8 cellular contexts compared by ENCODE assay signal in the genomic region with DNA sequence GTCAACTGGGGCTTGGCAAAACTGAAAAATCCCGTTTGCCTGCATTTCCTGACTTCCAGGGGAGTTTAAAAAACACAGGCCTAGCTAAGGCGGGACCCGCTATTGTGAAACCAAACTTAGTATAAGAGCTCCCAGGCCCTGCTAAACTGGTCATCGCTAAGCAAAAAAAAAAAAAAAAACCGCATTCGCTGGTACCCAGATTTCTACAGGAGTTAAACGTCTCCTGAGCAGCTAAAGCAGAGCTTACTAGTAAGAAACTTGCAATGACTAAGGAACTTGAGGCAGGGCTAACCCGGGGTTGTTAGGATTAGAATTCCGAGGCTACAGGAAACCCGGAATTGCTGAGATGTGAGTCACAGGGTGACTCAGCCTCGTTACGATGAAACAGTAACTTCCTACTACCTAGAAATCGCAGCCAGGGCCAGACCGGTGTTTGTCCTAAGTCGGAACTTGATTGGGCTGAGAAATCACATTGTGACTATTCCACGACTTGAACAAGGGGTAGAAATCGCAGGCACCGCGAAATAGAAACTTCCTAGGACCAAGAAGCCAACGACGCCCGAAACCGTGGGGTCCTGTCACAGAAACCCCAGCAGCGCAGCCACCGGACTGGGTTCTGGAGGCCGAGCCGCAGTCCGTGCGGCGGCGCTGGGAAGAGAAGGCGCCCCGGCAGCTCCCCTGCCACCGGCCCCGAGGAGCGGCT.
A peak's percentile ranks its signal among the peaks of the same experiment; 100 is the strongest.
DNase-seq lines count a peak whose midpoint lies in the region; ATAC-seq and TF ChIP-seq lines count a peak whose summit lies in the region.

No MANE protein-coding gene starts in this region.

- peak overlapping the region; percentile 69 for H3K9ac ChIP-seq in OCI-LY3 (ENCODE audit: low read length)

- DNase-seq in AG08396 (ENCODE audit: low spot score) (peak; percentile 96), activated T-cell treated with anti-CD3 and anti-CD28 coated beads for 24 hours (ENCODE audit: low read depth) (peak; percentile 65), fibroblast of gingiva (ENCODE audit: low read depth) (peak; percentile 97), omental fat pad (ENCODE audit: low spot score) (peak; percentile 66), tibial artery (peak; percentile 81 to 90)

- H3K27ac ChIP-seq in OCI-LY3 (ENCODE audit: low read length) (no peak overlapping the region), tibial artery (peak overlapping the region; percentile 78 to 92)

- H3K4me3 ChIP-seq in OCI-LY3 (ENCODE audit: low read length) (peak overlapping the region; percentile 92), tibial artery (peak overlapping the region; percentile 56 to 60)

- no peak for TF ChIP-seq CTCF in OCI-LY3 (IDR thresholded peaks at IDR 0.05; ENCODE audit: low read depth, low read length)
- no peak for TF ChIP-seq CTCF in omental fat pad (IDR thresholded peaks at IDR 0.05)
- peak in 1 of 2 experiments; percentile 16 for TF ChIP-seq CTCF in tibial artery (IDR thresholded peaks at IDR 0.05)

- H3K27me3 ChIP-seq in OCI-LY3 (ENCODE audit: low read depth, low read length) (peaks cover 9% of the 10 kb centered on the region; the same call in 1 of the 2 replicates), tibial artery (peaks cover 0 to 3% of the 10 kb centered on the region in 2 donors)

- no peaks in the 10 kb centered on the region for H4K20me1 ChIP-seq in OCI-LY3 (ENCODE audit: insufficient read depth, low read length)

- no peaks in the 10 kb centered on the region for H3K79me2 ChIP-seq in OCI-LY3 (ENCODE audit: low read length)

- H3K4me1 ChIP-seq in OCI-LY3 (ENCODE audit: low read length) (0 out of 2 replicates have a peak, but pooled peaks cover 5% of the 10 kb centered on the region), tibial artery (peaks cover 0 to 36% (median 13%) of the 10 kb centered on the region in 4 donors)

- H3K9me3 ChIP-seq in OCI-LY3 (ENCODE audit: insufficient read depth, low read length) = no peaks in the 10 kb centered on the region
- H3K9me3 ChIP-seq in tibial artery = peaks cover 0 to 30% (median 24%) of the 10 kb centered on the region in 3 donors

- H2AFZ ChIP-seq in OCI-LY3 (ENCODE audit: low read depth, low read length) = peak overlapping the region; percentile 93

- intact Hi-C loops in tibial artery (cut with DNase I; ENCODE audit: low total_unique reads) = loop anchor here (5.0 kb wide), 2 partner anchors 42 to 92 kb away; a partner anchor contains a TSS

- peak; percentile 33 for ATAC-seq in GM19023 (IDR thresholded peaks at IDR 0.05; ENCODE audit: unreplicated experiment)
- peak; percentile 35 for ATAC-seq in HG03159 (IDR thresholded peaks at IDR 0.05; ENCODE audit: unreplicated experiment)
- ATAC-seq in omental fat pad (ENCODE audit: low FRiP score) = peak; percentile 91

- H3K4me2 ChIP-seq in OCI-LY3 (ENCODE audit: low read length) = peak overlapping the region; percentile 100

- no peaks in the 10 kb centered on the region for H3K36me3 ChIP-seq in OCI-LY3 (replicated peaks; ENCODE audit: low read depth, low read length)
- H3K36me3 ChIP-seq in tibial artery = no peaks in the 10 kb centered on the region

Comparison
In these comparisons a context has a peak if more than half of its experiments do, and no peak if none do; other contexts are left out.
1. ATAC-seq: peak in every context shown above with its lines; median percentile 91 in omental fat pad; 35 in HG03159; 33 in GM19023.